1 cellular context compared by ENCODE assay signal in the genomic region with DNA sequence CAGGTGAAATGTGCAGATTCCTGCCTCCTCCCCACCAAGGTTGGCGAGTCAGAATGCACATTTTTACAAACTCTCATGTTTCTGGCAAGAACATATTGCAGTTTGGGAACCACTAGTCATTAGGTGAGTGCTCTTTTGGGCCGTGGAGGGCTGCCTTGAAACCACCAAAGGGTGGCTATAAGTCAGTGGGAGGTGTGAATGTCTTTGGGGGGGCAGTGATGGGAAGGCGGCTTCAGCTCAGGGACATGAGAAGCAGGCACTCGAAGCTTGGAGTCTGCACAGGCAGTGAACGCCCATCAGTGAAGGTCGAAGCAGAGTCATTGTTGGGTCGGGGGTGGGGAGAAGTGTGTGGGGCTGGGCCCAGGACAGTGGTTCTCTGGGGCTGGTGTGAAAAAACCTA.
TF ChIP-seq lines count a peak whose summit lies in the region.

No MANE protein-coding gene starts in this region.

TF ChIP-seq in K562, 482 proteins besides CTCF, POLR2A, EP300 and RAD21:
- no peak for TF ChIP-seq ZNF518B (CRISPR knock-in tag; IDR thresholded peaks at IDR 0.05)
- TF ChIP-seq, protein P1, sequence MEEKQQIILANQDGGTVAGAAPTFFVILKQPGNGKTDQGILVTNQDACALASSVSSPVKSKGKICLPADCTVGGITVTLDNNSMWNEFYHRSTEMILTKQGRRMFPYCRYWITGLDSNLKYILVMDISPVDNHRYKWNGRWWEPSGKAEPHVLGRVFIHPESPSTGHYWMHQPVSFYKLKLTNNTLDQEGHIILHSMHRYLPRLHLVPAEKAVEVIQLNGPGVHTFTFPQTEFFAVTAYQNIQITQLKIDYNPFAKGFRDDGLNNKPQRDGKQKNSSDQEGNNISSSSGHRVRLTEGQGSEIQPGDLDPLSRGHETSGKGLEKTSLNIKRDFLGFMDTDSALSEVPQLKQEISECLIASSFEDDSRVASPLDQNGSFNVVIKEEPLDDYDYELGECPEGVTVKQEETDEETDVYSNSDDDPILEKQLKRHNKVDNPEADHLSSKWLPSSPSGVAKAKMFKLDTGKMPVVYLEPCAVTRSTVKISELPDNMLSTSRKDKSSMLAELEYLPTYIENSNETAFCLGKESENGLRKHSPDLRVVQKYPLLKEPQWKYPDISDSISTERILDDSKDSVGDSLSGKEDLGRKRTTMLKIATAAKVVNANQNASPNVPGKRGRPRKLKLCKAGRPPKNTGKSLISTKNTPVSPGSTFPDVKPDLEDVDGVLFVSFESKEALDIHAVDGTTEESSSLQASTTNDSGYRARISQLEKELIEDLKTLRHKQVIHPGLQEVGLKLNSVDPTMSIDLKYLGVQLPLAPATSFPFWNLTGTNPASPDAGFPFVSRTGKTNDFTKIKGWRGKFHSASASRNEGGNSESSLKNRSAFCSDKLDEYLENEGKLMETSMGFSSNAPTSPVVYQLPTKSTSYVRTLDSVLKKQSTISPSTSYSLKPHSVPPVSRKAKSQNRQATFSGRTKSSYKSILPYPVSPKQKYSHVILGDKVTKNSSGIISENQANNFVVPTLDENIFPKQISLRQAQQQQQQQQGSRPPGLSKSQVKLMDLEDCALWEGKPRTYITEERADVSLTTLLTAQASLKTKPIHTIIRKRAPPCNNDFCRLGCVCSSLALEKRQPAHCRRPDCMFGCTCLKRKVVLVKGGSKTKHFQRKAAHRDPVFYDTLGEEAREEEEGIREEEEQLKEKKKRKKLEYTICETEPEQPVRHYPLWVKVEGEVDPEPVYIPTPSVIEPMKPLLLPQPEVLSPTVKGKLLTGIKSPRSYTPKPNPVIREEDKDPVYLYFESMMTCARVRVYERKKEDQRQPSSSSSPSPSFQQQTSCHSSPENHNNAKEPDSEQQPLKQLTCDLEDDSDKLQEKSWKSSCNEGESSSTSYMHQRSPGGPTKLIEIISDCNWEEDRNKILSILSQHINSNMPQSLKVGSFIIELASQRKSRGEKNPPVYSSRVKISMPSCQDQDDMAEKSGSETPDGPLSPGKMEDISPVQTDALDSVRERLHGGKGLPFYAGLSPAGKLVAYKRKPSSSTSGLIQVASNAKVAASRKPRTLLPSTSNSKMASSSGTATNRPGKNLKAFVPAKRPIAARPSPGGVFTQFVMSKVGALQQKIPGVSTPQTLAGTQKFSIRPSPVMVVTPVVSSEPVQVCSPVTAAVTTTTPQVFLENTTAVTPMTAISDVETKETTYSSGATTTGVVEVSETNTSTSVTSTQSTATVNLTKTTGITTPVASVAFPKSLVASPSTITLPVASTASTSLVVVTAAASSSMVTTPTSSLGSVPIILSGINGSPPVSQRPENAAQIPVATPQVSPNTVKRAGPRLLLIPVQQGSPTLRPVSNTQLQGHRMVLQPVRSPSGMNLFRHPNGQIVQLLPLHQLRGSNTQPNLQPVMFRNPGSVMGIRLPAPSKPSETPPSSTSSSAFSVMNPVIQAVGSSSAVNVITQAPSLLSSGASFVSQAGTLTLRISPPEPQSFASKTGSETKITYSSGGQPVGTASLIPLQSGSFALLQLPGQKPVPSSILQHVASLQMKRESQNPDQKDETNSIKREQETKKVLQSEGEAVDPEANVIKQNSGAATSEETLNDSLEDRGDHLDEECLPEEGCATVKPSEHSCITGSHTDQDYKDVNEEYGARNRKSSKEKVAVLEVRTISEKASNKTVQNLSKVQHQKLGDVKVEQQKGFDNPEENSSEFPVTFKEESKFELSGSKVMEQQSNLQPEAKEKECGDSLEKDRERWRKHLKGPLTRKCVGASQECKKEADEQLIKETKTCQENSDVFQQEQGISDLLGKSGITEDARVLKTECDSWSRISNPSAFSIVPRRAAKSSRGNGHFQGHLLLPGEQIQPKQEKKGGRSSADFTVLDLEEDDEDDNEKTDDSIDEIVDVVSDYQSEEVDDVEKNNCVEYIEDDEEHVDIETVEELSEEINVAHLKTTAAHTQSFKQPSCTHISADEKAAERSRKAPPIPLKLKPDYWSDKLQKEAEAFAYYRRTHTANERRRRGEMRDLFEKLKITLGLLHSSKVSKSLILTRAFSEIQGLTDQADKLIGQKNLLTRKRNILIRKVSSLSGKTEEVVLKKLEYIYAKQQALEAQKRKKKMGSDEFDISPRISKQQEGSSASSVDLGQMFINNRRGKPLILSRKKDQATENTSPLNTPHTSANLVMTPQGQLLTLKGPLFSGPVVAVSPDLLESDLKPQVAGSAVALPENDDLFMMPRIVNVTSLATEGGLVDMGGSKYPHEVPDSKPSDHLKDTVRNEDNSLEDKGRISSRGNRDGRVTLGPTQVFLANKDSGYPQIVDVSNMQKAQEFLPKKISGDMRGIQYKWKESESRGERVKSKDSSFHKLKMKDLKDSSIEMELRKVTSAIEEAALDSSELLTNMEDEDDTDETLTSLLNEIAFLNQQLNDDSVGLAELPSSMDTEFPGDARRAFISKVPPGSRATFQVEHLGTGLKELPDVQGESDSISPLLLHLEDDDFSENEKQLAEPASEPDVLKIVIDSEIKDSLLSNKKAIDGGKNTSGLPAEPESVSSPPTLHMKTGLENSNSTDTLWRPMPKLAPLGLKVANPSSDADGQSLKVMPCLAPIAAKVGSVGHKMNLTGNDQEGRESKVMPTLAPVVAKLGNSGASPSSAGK (IDR thresholded peaks at IDR 0.05) = peak; percentile 16; the same call in 1 of the 2 replicates
- no peak for TF ChIP-seq ZNF175 (CRISPR knock-in tag; IDR thresholded peaks at IDR 0.05; ENCODE audit: low read depth)
- TF ChIP-seq, protein P2, sequence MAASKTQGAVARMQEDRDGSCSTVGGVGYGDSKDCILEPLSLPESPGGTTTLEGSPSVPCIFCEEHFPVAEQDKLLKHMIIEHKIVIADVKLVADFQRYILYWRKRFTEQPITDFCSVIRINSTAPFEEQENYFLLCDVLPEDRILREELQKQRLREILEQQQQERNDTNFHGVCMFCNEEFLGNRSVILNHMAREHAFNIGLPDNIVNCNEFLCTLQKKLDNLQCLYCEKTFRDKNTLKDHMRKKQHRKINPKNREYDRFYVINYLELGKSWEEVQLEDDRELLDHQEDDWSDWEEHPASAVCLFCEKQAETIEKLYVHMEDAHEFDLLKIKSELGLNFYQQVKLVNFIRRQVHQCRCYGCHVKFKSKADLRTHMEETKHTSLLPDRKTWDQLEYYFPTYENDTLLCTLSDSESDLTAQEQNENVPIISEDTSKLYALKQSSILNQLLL (CRISPR knock-in tag; IDR thresholded peaks at IDR 0.05; ENCODE audit: borderline replicate concordance) = no peak
- TF ChIP-seq SREBF1 (IDR thresholded peaks at IDR 0.05; ENCODE audit: borderline replicate concordance, low read depth, low read length) = no peak
- TF ChIP-seq, protein P3, sequence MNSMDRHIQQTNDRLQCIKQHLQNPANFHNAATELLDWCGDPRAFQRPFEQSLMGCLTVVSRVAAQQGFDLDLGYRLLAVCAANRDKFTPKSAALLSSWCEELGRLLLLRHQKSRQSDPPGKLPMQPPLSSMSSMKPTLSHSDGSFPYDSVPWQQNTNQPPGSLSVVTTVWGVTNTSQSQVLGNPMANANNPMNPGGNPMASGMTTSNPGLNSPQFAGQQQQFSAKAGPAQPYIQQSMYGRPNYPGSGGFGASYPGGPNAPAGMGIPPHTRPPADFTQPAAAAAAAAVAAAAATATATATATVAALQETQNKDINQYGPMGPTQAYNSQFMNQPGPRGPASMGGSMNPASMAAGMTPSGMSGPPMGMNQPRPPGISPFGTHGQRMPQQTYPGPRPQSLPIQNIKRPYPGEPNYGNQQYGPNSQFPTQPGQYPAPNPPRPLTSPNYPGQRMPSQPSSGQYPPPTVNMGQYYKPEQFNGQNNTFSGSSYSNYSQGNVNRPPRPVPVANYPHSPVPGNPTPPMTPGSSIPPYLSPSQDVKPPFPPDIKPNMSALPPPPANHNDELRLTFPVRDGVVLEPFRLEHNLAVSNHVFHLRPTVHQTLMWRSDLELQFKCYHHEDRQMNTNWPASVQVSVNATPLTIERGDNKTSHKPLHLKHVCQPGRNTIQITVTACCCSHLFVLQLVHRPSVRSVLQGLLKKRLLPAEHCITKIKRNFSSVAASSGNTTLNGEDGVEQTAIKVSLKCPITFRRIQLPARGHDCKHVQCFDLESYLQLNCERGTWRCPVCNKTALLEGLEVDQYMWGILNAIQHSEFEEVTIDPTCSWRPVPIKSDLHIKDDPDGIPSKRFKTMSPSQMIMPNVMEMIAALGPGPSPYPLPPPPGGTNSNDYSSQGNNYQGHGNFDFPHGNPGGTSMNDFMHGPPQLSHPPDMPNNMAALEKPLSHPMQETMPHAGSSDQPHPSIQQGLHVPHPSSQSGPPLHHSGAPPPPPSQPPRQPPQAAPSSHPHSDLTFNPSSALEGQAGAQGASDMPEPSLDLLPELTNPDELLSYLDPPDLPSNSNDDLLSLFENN (IDR thresholded peaks at IDR 0.05; ENCODE audit: low read depth in 2 of 2, low read length in 2 of 2) = no peak
- TF ChIP-seq MTA2 (IDR thresholded peaks at IDR 0.05; ENCODE audit: low read depth) = no peak
- no peak for TF ChIP-seq TARDBP (IDR thresholded peaks at IDR 0.05)
